16 cellular contexts compared by ENCODE assay signal in the genomic region with DNA sequence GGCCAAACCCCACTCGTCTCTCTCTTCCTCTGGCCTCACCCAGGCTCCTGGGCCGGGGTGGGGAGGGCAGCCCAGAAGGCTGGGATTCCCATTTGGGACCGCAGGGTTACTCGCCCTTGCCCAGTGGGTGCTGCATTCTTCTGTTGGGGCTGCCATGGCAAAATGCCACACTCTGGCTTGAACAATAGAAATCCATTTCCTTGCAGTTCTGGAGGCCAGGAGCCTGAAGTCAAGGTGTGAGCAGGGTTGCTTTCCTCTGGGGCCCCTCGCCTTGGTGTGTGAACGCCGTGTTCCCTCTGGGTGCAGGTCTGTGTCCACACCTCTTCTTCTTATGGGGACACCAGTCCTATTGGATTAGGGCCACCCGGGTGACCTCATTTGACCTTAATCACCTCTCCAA.
DNase-seq lines count a peak whose midpoint lies in the region; ATAC-seq, FAIRE-seq and TF ChIP-seq lines count a peak whose summit lies in the region.
"Had no signal": no experiment of that assay in that cellular context is flagged by ENCODE, and none has a peak within 500 bp of the region (broad histone marks: within the 10 kb centered on the region; RNA-seq: fewer than 3 reads in every experiment).

No MANE protein-coding gene starts in this region.

- H4K20me1 ChIP-seq in endothelial cell of umbilical vein (replicated peaks; ENCODE audit: control insufficient read depth, extremely low read depth, insufficient read depth, low read length) = no peaks in the 10 kb centered on the region

- no peak overlapping the region for H3K4me3 Mint-ChIP-seq in glutamatergic neuron (ENCODE audit: unreplicated experiment)
- H3K4me3 Mint-ChIP-seq: CD8-positive, alpha-beta memory T cell; GM23338 had no signal

- BruUV-seq in endothelial cell of umbilical vein (replicated peaks; lab: Mats Ljungman, UMichigan) = no TSS peak

- dilution Hi-C loops in endothelial cell of umbilical vein (cut with MboI; ENCODE audit: extremely low pct_ligation_motif_present, low sequenced_read_pairs) = no loop called here

- no peaks in the 10 kb centered on the region for H3K36me3 Mint-ChIP-seq in glutamatergic neuron (ENCODE audit: unreplicated experiment)
- H3K36me3 Mint-ChIP-seq: CD8-positive, alpha-beta memory T cell had no signal

- H3K36me3 ChIP-seq in right atrium auricular region (no peaks in the 10 kb centered on the region), endothelial cell of umbilical vein (ENCODE audit: control insufficient read depth in 2 of 2, extremely low read depth in 1 of 2, insufficient read depth in 2 of 2, low read length in 2 of 2) (no peaks in the 10 kb centered on the region)
- H3K36me3 ChIP-seq: BE2C had no signal

- H3K79me2 ChIP-seq in endothelial cell of umbilical vein (ENCODE audit: control insufficient read depth, insufficient read depth, low read length) = no peaks in the 10 kb centered on the region

- TF ChIP-seq CTCF in right atrium auricular region (IDR thresholded peaks at IDR 0.05) (no peak), astrocyte of the cerebellum (IDR thresholded peaks at IDR 0.05; ENCODE audit: low read depth, low read length, missing control alignments) (no peak), endothelial cell of umbilical vein (IDR thresholded peaks at IDR 0.05; ENCODE audit: extremely low read depth in 1 of 2, insufficient read depth in 1 of 2, low read depth in 1 of 2, low read length in 2 of 2) (no peak), glutamatergic neuron (IDR thresholded peaks at IDR 0.05; ENCODE audit: partially characterized antibody, unreplicated experiment) (no peak)

- H3K27ac ChIP-seq in right atrium auricular region = no peak overlapping the region
- H3K27ac ChIP-seq in endothelial cell of umbilical vein (ENCODE audit: insufficient read depth, low read depth, low read length) = no peak overlapping the region

- H3K27ac Mint-ChIP-seq in glutamatergic neuron (ENCODE audit: unreplicated experiment) = no peak overlapping the region
- H3K27ac Mint-ChIP-seq: GM23338 had no signal

- H3K4me2 ChIP-seq in endothelial cell of umbilical vein (ENCODE audit: insufficient read depth, low read length) = no peak overlapping the region
- H3K4me2 ChIP-seq: A549, GM23338 had no signal

- in situ Hi-C loops in astrocyte of the cerebellum (cut with HindIII; ENCODE audit: low sequenced_read_pairs) = no loop called here

- TF ChIP-seq POLR2A in endothelial cell of umbilical vein (IDR thresholded peaks at IDR 0.05; ENCODE audit: low read depth, low read length) = no peak

- H3K4me1 ChIP-seq in right atrium auricular region = peaks cover 0 to 19% of the 10 kb centered on the region in 2 donors
- H3K4me1 ChIP-seq in endothelial cell of umbilical vein (ENCODE audit: control insufficient read depth, extremely low read depth, insufficient read depth, low read length) = no peaks in the 10 kb centered on the region
- H3K4me1 ChIP-seq: A549, Caco-2 had no signal

- intact Hi-C loops in left ventricle myocardium superior (cut with micrococcal nuclease) (no loop called here), endothelial cell of umbilical vein (cut with micrococcal nuclease) (no loop called here)

- no peak overlapping the region for H2AFZ ChIP-seq in endothelial cell of umbilical vein (ENCODE audit: low read depth, low read length)
- H2AFZ ChIP-seq: GM23338 had no signal

- H3K27me3 Mint-ChIP-seq in glutamatergic neuron (ENCODE audit: unreplicated experiment) = peaks cover 18% of the 10 kb centered on the region

- H3K9me3 ChIP-seq in right atrium auricular region (no peaks in the 10 kb centered on the region), endothelial cell of umbilical vein (replicated peaks; ENCODE audit: control insufficient read depth, insufficient read depth, low read length) (no peaks in the 10 kb centered on the region)
- H3K9me3 ChIP-seq: A549, BE2C, Caco-2 had no signal

- peak; percentile 47 for ATAC-seq in left ventricle myocardium superior
- ATAC-seq: A549, GM23338 had no signal

- H3K9ac ChIP-seq in endothelial cell of umbilical vein (replicated peaks; ENCODE audit: extremely low read depth, insufficient read depth, low read length) = no peak overlapping the region

- peaks cover 16% of the 10 kb centered on the region for H3K9me3 Mint-ChIP-seq in glutamatergic neuron (ENCODE audit: unreplicated experiment)
- H3K9me3 Mint-ChIP-seq: CD8-positive, alpha-beta memory T cell; GM23338 had no signal

- H3K9me1 ChIP-seq in endothelial cell of umbilical vein (replicated peaks; ENCODE audit: control insufficient read depth, extremely low read depth, insufficient read depth, low read length) = no peaks in the 10 kb centered on the region

- CTCF ChIA-PET in endothelial cell of umbilical vein (lab: Charles Lee) = interaction anchor here (1.2 kb wide), 1 partner anchor 13 kb away, joined by 3 read pairs; no protein-coding TSS in a partner anchor

- H3K27me3 ChIP-seq in right atrium auricular region (no peaks in the 10 kb centered on the region), endothelial cell of umbilical vein (ENCODE audit: control insufficient read depth in 2 of 2, insufficient read depth in 2 of 2, low read length in 2 of 2) (no peaks in the 10 kb centered on the region)
- H3K27me3 ChIP-seq: BE2C had no signal

- POLR2A ChIA-PET in endothelial cell of umbilical vein (lab: Charles Lee) = no interaction called here

- peaks cover 55% of the 10 kb centered on the region for H3K4me1 Mint-ChIP-seq in glutamatergic neuron (ENCODE audit: low read depth, unreplicated experiment)
- H3K4me1 Mint-ChIP-seq: CD8-positive, alpha-beta memory T cell had no signal

- no peak for FAIRE-seq in endothelial cell of umbilical vein (lab: Jason Lieb, UNC)
- FAIRE-seq: A549, GM12892 had no signal

- H3K4me3 ChIP-seq in right atrium auricular region (no peak overlapping the region), astrocyte of the cerebellum (ENCODE audit: low read depth, low read length) (no peak overlapping the region), endothelial cell of umbilical vein (replicated peaks in 1 of 3; ENCODE audit: insufficient read depth in 1 of 3, low read depth in 1 of 3, low read length in 3 of 3) (no peak overlapping the region)
- H3K4me3 ChIP-seq: A549, GM23338 had no signal

- DNase-seq in left ventricle myocardium superior = no peak
- DNase-seq in right atrium auricular region (ENCODE audit: low spot score) = no peak
- peak; percentile 15 for DNase-seq in astrocyte of the cerebellum (ENCODE audit: low read depth)
- DNase-seq in endothelial cell of umbilical vein (ENCODE audit: low read depth, low spot score) = peak; percentile 31
- DNase-seq in MV-4-11 (lab: John Stamatoyannopoulos, UW) = no peak
- DNase-seq in glutamatergic neuron = no peak
- DNase-seq in T-helper 2 cell = no peak
- DNase-seq: BE2C; Caco-2; CD8-positive, alpha-beta memory T cell; DND-41; GDM1; H7 had no signal

TF ChIP-seq in endothelial cell of umbilical vein, 7 proteins besides CTCF, POLR2A, EP300 and RAD21:
- TF ChIP-seq MYC (IDR thresholded peaks at IDR 0.05; ENCODE audit: low read depth, low read length) = no peak
- no peak for TF ChIP-seq JUN (IDR thresholded peaks at IDR 0.05; ENCODE audit: borderline replicate concordance, insufficient read depth, insufficient read length, low read depth)
- no peak for TF ChIP-seq EZH2 (IDR thresholded peaks at IDR 0.05; ENCODE audit: borderline replicate concordance, low read depth, low read length, severe bottlenecking)
- TF ChIP-seq, protein P1, sequence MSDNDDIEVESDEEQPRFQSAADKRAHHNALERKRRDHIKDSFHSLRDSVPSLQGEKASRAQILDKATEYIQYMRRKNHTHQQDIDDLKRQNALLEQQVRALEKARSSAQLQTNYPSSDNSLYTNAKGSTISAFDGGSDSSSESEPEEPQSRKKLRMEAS (IDR thresholded peaks at IDR 0.05; ENCODE audit: insufficient read depth, insufficient read length) = no peak
- TF ChIP-seq POLR2AphosphoS5 (IDR thresholded peaks at IDR 0.05; ENCODE audit: insufficient read depth, low read depth, low read length) = no peak
- no peak for TF ChIP-seq FOS (IDR thresholded peaks at IDR 0.05; ENCODE audit: borderline replicate concordance, insufficient read depth, low read length)

Comparison
In these comparisons a context has a peak if more than half of its experiments do, and no peak if none do; other contexts are left out.
1. DNase-seq: peak in astrocyte of the cerebellum (single experiment) and endothelial cell of umbilical vein (single experiment); none in left ventricle myocardium superior (single experiment), right atrium auricular region (single experiment), MV-4-11 (single experiment), glutamatergic neuron (single experiment) and T-helper 2 cell (0 of 5).